16 cellular contexts compared by ENCODE assay signal in genomic region chr22:47929073-47929472, GRCh38.
"Had no signal": no experiment of that assay in that cellular context is flagged by ENCODE, and none has a peak within 500 bp of the region (broad histone marks: within the 10 kb centered on the region; RNA-seq: fewer than 3 reads in every experiment).

No MANE protein-coding gene starts in this region.

- ATAC-seq: left lung; natural killer cell treated with Interleukin-12 subunit alpha and Interleukin-12 subunit beta and Interleukin-15 and Interleukin-18, amount 100 ng/mL, for 72 hours; psoas muscle; stimulated activated naive CD8-positive, alpha-beta T cell treated with anti-CD3 and anti-CD28 coated beads, Interleukin-15, Interleukin-2, amounts not matched to agents 100 U/mL and 50 U/mL, for 24 hours; upper lobe of right lung had no signal

- H3K27me3 ChIP-seq: dorsolateral prefrontal cortex, suprapubic skin, upper lobe of right lung had no signal

- H3K9me3 ChIP-seq: psoas muscle, upper lobe of right lung had no signal

- DNase-seq: activated CD4-positive, alpha-beta T cell treated with anti-CD3 and anti-CD28 coated beads for 1 hour; activated CD4-positive, alpha-beta T cell treated with anti-CD3 and anti-CD28 coated beads, Interleukin-2, amount 50 U/mL, for 48 hours; activated gamma-delta T cell; activated naive CD8-positive, alpha-beta T cell treated with anti-CD3 and anti-CD28 coated beads, Interleukin-2, amount 10 ng/mL, durations not matched to agents 7 days and 5 days; activated T-cell treated with anti-CD3 and anti-CD28 coated beads, Interleukin-2, amount 50 U/mL, for 48 hours; anterior cingulate cortex; dorsolateral prefrontal cortex; glutamatergic neuron; left lung; psoas muscle; stimulated activated CD4-positive, alpha-beta T cell treated with anti-CD3 and anti-CD28 coated beads, Interleukin-2, amount 100 ng/mL, for 48 hours; stimulated activated naive CD8-positive, alpha-beta T cell treated with anti-CD3 and anti-CD28 coated beads, Interleukin-15, Interleukin-2, amounts not matched to agents 100 U/mL and 50 U/mL, for 24 hours; upper lobe of right lung had no signal

- H3K4me1 ChIP-seq: breast epithelium, left lung, psoas muscle, suprapubic skin, upper lobe of right lung had no signal

- H3K4me3 ChIP-seq: breast epithelium, dorsolateral prefrontal cortex, left lung, psoas muscle, suprapubic skin, upper lobe of right lung had no signal

- H3K36me3 ChIP-seq: breast epithelium, left lung, suprapubic skin, upper lobe of right lung had no signal

- H3K27ac ChIP-seq: breast epithelium, dorsolateral prefrontal cortex, left lung, psoas muscle, suprapubic skin, upper lobe of right lung had no signal
